9 cellular contexts compared by ENCODE assay signal in genomic region chr17:12665263-12666210, GRCh38. TPM values are rescaled to one million over a fixed set of nuclear protein-coding genes. Genes with fewer than 3 reads are reported as not detected.
DNase-seq lines count a peak whose midpoint lies in the region; TF ChIP-seq lines count a peak whose summit lies in the region.
"Had no signal": no experiment of that assay in that cellular context is flagged by ENCODE, and none has a peak within 500 bp of the region (broad histone marks: within the 10 kb centered on the region; RNA-seq: fewer than 3 reads in every experiment).

A gene with protein sequence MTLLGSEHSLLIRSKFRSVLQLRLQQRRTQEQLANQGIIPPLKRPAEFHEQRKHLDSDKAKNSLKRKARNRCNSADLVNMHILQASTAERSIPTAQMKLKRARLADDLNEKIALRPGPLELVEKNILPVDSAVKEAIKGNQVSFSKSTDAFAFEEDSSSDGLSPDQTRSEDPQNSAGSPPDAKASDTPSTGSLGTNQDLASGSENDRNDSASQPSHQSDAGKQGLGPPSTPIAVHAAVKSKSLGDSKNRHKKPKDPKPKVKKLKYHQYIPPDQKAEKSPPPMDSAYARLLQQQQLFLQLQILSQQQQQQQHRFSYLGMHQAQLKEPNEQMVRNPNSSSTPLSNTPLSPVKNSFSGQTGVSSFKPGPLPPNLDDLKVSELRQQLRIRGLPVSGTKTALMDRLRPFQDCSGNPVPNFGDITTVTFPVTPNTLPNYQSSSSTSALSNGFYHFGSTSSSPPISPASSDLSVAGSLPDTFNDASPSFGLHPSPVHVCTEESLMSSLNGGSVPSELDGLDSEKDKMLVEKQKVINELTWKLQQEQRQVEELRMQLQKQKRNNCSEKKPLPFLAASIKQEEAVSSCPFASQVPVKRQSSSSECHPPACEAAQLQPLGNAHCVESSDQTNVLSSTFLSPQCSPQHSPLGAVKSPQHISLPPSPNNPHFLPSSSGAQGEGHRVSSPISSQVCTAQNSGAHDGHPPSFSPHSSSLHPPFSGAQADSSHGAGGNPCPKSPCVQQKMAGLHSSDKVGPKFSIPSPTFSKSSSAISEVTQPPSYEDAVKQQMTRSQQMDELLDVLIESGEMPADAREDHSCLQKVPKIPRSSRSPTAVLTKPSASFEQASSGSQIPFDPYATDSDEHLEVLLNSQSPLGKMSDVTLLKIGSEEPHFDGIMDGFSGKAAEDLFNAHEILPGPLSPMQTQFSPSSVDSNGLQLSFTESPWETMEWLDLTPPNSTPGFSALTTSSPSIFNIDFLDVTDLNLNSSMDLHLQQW (plus strand): TSS chr17:12665890. CDS start chr17:12666189, 299 bp downstream.

- H3K27ac ChIP-seq in HUES6 (ENCODE audit: low read depth, low read length) (no peak within 1 kb of the TSS; the same call in 1 of the 2 replicates), esophagus squamous epithelium (peak within 1 kb of the TSS; percentile 66 to 87 (median 82)), muscle layer of duodenum (ENCODE audit: low read length) (peak within 1 kb of the TSS; percentile 92)

- WGBS in esophagus squamous epithelium, 2 donors: 1% methylated on average over 10 of the region's 78 CpGs; no CpG with 5 or more reads in 1 of the 2 donors

- DNase-seq in AG09309 (ENCODE audit: low read depth): no peak
- no peak for DNase-seq in esophagus squamous epithelium (lab: John Stamatoyannopoulos, UW)
- DNase-seq in activated CD8-positive, alpha-beta memory T cell treated with anti-CD3 and anti-CD28 coated beads, Interleukin-2, amount 50 U/mL, for 4 hours: no peak
- no peak for DNase-seq in SKM-1 treated with dmso at 0.1 percent for 144 hours (lab: John Stamatoyannopoulos, UW; ENCODE audit: unreplicated experiment)
- no peak for DNase-seq in NCI-H2227 treated with DMSO at 0.1 percent for 48 hours (lab: John Stamatoyannopoulos, UW)
- no peak for DNase-seq in HT-29 (ENCODE audit: low spot score)
- DNase-seq: SHP77 had no signal

- H3K4me1 ChIP-seq in HUES6 (ENCODE audit: control insufficient read depth, insufficient read depth, low read length) (peaks cover 3% of the 10 kb centered on the region; the same call in 1 of the 2 replicates), esophagus squamous epithelium (peaks cover 6 to 18% (median 7%) of the 10 kb centered on the region in 3 donors), muscle layer of duodenum (ENCODE audit: control insufficient read depth in 1 of 2, insufficient read depth in 2 of 2, low read length in 2 of 2) (peaks cover 0 to 5% of the 10 kb centered on the region in 2 donors)

- H3K4me3 ChIP-seq in AG09309 (ENCODE audit: control insufficient read depth, low read depth, low read length) (peak within 1 kb of the TSS; percentile 58), HUES6 (ENCODE audit: low read depth, low read length) (peak within 1 kb of the TSS; percentile 87), esophagus squamous epithelium (peak within 1 kb of the TSS; percentile 26 to 67 (median 48)), muscle layer of duodenum (ENCODE audit: low read depth in 1 of 2, low read length in 2 of 2) (peak within 1 kb of the TSS; percentile 72 to 85)

- H3K27me3 ChIP-seq in HUES6 (ENCODE audit: control insufficient read depth, insufficient read depth, low read length) (peaks cover 35% of the 10 kb centered on the region), esophagus squamous epithelium (peaks cover 5 to 65% (median 6%) of the 10 kb centered on the region in 4 donors), muscle layer of duodenum (ENCODE audit: low read depth, low read length) (peaks cover 23% of the 10 kb centered on the region)

- H3K9me3 ChIP-seq in HUES6 (ENCODE audit: control insufficient read depth, insufficient read depth, low read depth, low read length) (no peaks in the 10 kb centered on the region), esophagus squamous epithelium (no peaks in the 10 kb centered on the region), muscle layer of duodenum (ENCODE audit: control insufficient read depth in 1 of 2, low read length in 2 of 2) (no peaks in the 10 kb centered on the region)

- intact Hi-C loops in esophagus squamous epithelium (cut with DNase I): no loop called here

- H3K36me3 ChIP-seq in HUES6 (ENCODE audit: control insufficient read depth, insufficient read depth, low read length) (no peaks in the 10 kb centered on the region), esophagus squamous epithelium (no peaks in the 10 kb centered on the region), muscle layer of duodenum (ENCODE audit: control insufficient read depth in 1 of 2, insufficient read depth in 2 of 2, low read length in 2 of 2) (no peaks in the 10 kb centered on the region)

- peak in 1 of 4 donors; percentile 49 for TF ChIP-seq POLR2A in esophagus squamous epithelium (IDR thresholded peaks at IDR 0.05)

- TF ChIP-seq CTCF in AG09309 (IDR thresholded peaks at IDR 0.05; ENCODE audit: control insufficient read depth, insufficient read depth, low read depth, low read length, missing control alignments) (no peak), esophagus squamous epithelium (IDR thresholded peaks at IDR 0.05) (no peak)

- peak within 1 kb of the TSS; percentile 68 for H3K9ac ChIP-seq in HUES6 (ENCODE audit: low read length)

RNA-seq across cellular contexts. Expression of the gene that starts here (rescaled TPM):
- total RNA-seq in esophagus squamous epithelium: 10 to 100 TPM in 2 of 4 donors, 1 to 10 TPM in 2; 2.3 to 27.5 (median 7.8) TPM
- total RNA-seq in HT-29 (2014; rRNA removed; shearing (Covaris generic)): not detected in 2 replicates
